Comparison of ENCODE assay signal across 2 cellular contexts in the genomic region with DNA sequence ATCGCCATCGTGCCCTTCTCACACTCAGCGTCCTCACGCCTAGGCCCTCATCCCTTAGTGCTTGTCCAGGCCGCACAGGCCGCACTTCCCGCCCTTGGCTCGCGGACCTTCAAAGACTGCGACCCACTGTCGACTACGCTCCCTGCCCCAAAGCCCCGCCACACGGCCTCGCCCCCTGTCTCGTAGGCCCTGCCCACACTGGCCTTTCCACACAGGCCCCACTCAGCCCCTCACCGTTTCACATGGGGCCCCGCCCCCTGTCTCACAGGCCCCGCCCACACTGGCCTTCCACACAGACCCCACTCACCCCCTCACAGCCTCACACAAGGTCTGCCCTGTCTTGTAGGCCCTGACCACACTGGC.
TF ChIP-seq lines count a peak whose summit lies in the region.

No MANE protein-coding gene starts in this region.

TF ChIP-seq in IMR-90, 13 proteins besides CTCF, POLR2A, EP300 and RAD21:
- TF ChIP-seq CHD1 (IDR thresholded peaks at IDR 0.05; ENCODE audit: low read depth, low read length) (no peak), MAZ (IDR thresholded peaks at IDR 0.05; ENCODE audit: borderline replicate concordance, low read depth, low read length) (no peak), RCOR1 (IDR thresholded peaks at IDR 0.05; ENCODE audit: insufficient replicate concordance, low read length) (no peak), BHLHE40 (IDR thresholded peaks at IDR 0.05; ENCODE audit: low read depth, low read length) (no peak), MAFK (IDR thresholded peaks at IDR 0.05; ENCODE audit: low read depth, low read length) (no peak), MXI1 (IDR thresholded peaks at IDR 0.05; ENCODE audit: borderline replicate concordance, low read depth, low read length) (no peak)
TF ChIP-seq in IMR-90: peak in this region for 0.

TF ChIP-seq in neural cell, 6 proteins besides CTCF, POLR2A, EP300 and RAD21:
- TF ChIP-seq, protein P1, sequence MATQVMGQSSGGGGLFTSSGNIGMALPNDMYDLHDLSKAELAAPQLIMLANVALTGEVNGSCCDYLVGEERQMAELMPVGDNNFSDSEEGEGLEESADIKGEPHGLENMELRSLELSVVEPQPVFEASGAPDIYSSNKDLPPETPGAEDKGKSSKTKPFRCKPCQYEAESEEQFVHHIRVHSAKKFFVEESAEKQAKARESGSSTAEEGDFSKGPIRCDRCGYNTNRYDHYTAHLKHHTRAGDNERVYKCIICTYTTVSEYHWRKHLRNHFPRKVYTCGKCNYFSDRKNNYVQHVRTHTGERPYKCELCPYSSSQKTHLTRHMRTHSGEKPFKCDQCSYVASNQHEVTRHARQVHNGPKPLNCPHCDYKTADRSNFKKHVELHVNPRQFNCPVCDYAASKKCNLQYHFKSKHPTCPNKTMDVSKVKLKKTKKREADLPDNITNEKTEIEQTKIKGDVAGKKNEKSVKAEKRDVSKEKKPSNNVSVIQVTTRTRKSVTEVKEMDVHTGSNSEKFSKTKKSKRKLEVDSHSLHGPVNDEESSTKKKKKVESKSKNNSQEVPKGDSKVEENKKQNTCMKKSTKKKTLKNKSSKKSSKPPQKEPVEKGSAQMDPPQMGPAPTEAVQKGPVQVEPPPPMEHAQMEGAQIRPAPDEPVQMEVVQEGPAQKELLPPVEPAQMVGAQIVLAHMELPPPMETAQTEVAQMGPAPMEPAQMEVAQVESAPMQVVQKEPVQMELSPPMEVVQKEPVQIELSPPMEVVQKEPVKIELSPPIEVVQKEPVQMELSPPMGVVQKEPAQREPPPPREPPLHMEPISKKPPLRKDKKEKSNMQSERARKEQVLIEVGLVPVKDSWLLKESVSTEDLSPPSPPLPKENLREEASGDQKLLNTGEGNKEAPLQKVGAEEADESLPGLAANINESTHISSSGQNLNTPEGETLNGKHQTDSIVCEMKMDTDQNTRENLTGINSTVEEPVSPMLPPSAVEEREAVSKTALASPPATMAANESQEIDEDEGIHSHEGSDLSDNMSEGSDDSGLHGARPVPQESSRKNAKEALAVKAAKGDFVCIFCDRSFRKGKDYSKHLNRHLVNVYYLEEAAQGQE (IDR thresholded peaks at IDR 0.05; ENCODE audit: borderline replicate concordance) = no peak
- TF ChIP-seq TAF1 (IDR thresholded peaks at IDR 0.05; ENCODE audit: low read depth) = no peak
- no peak for TF ChIP-seq SMC3 (conservative IDR thresholded peaks at IDR 0.05; ENCODE audit: poor library complexity)
- TF ChIP-seq MXI1 (conservative IDR thresholded peaks at IDR 0.05; ENCODE audit: poor library complexity, severe bottlenecking) = no peak
- no peak for TF ChIP-seq POLR2AphosphoS5 (IDR thresholded peaks at IDR 0.05)
- TF ChIP-seq EZH2 (IDR thresholded peaks at IDR 0.05; ENCODE audit: borderline replicate concordance, insufficient read depth, low read length, poor library complexity, severe bottlenecking) = no peak
